ENCODE assay signal across 1 cellular context in the genomic region with DNA sequence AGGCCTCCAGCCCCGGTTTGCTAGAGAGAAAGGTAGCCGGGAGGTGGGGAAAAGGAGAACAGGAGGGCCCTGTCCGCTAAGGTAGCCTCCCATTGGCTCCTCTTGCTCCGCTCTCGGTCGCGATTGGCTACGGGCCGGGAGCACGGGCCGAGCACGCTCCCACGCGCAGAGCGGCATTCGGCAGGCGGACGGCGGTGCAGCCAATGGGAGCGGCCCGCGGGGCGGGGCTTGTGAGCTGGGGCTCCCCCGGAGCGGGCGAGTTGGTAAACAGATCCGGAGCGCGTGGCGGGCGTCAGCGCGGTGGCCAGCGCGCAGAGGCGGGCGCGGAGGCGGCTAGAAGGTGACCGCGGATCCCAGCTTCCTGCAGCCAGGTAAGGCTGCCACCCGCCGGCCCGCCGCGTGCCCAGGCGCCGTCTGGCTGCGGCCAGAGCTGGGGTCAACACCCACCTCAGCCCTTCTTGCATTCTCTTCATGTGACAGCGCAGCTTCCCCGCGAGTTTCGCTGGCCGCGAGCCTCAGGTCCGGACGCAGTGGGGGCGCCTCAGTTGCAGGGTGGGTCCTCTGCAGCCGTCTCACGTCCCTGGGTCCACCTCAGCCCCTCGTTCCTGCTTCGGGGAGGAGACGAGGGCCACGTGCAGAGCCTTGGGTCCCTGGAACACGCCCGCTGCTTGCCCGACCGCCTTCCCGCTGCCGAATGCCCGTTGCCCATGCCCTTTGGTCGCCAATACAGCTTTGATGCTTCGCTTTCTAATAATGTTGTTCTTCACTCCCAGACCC.
TF ChIP-seq lines count a peak whose summit lies in the region.

COQ8A (plus strand) TSS at position 266 of the 777 bp plus-strand sequence. CDS start 21,092 bp downstream, outside the sequence.

TF ChIP-seq in HepG2, 621 proteins besides CTCF, POLR2A, EP300 and RAD21 (continued from another document and continues in another):
- TF ChIP-seq, protein P1, sequence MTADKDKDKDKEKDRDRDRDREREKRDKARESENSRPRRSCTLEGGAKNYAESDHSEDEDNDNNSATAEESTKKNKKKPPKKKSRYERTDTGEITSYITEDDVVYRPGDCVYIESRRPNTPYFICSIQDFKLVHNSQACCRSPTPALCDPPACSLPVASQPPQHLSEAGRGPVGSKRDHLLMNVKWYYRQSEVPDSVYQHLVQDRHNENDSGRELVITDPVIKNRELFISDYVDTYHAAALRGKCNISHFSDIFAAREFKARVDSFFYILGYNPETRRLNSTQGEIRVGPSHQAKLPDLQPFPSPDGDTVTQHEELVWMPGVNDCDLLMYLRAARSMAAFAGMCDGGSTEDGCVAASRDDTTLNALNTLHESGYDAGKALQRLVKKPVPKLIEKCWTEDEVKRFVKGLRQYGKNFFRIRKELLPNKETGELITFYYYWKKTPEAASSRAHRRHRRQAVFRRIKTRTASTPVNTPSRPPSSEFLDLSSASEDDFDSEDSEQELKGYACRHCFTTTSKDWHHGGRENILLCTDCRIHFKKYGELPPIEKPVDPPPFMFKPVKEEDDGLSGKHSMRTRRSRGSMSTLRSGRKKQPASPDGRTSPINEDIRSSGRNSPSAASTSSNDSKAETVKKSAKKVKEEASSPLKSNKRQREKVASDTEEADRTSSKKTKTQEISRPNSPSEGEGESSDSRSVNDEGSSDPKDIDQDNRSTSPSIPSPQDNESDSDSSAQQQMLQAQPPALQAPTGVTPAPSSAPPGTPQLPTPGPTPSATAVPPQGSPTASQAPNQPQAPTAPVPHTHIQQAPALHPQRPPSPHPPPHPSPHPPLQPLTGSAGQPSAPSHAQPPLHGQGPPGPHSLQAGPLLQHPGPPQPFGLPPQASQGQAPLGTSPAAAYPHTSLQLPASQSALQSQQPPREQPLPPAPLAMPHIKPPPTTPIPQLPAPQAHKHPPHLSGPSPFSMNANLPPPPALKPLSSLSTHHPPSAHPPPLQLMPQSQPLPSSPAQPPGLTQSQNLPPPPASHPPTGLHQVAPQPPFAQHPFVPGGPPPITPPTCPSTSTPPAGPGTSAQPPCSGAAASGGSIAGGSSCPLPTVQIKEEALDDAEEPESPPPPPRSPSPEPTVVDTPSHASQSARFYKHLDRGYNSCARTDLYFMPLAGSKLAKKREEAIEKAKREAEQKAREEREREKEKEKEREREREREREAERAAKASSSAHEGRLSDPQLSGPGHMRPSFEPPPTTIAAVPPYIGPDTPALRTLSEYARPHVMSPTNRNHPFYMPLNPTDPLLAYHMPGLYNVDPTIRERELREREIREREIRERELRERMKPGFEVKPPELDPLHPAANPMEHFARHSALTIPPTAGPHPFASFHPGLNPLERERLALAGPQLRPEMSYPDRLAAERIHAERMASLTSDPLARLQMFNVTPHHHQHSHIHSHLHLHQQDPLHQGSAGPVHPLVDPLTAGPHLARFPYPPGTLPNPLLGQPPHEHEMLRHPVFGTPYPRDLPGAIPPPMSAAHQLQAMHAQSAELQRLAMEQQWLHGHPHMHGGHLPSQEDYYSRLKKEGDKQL (CRISPR knock-in tag; IDR thresholded peaks at IDR 0.05; ENCODE audit: low read depth), result no peak
- TF ChIP-seq, protein P2, sequence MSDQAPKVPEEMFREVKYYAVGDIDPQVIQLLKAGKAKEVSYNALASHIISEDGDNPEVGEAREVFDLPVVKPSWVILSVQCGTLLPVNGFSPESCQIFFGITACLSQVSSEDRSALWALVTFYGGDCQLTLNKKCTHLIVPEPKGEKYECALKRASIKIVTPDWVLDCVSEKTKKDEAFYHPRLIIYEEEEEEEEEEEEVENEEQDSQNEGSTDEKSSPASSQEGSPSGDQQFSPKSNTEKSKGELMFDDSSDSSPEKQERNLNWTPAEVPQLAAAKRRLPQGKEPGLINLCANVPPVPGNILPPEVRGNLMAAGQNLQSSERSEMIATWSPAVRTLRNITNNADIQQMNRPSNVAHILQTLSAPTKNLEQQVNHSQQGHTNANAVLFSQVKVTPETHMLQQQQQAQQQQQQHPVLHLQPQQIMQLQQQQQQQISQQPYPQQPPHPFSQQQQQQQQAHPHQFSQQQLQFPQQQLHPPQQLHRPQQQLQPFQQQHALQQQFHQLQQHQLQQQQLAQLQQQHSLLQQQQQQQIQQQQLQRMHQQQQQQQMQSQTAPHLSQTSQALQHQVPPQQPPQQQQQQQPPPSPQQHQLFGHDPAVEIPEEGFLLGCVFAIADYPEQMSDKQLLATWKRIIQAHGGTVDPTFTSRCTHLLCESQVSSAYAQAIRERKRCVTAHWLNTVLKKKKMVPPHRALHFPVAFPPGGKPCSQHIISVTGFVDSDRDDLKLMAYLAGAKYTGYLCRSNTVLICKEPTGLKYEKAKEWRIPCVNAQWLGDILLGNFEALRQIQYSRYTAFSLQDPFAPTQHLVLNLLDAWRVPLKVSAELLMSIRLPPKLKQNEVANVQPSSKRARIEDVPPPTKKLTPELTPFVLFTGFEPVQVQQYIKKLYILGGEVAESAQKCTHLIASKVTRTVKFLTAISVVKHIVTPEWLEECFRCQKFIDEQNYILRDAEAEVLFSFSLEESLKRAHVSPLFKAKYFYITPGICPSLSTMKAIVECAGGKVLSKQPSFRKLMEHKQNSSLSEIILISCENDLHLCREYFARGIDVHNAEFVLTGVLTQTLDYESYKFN (CRISPR knock-in tag; conservative IDR thresholded peaks at IDR 0.05), result peak; percentile 61
- TF ChIP-seq GTF3A (CRISPR knock-in tag; conservative IDR thresholded peaks at IDR 0.05), result no peak; the same call in 1 of the 2 replicates
- TF ChIP-seq YEATS4 (CRISPR knock-in tag; IDR thresholded peaks at IDR 0.05; ENCODE audit: borderline replicate concordance), result peak; percentile 74
- TF ChIP-seq ARID3A (IDR thresholded peaks at IDR 0.05; ENCODE audit: low read depth, low read length), result no peak
- TF ChIP-seq ZZZ3 (CRISPR knock-in tag; IDR thresholded peaks at IDR 0.05; ENCODE audit: borderline replicate concordance), result no peak
- no peak for TF ChIP-seq ZNF20 (CRISPR knock-in tag; IDR thresholded peaks at IDR 0.05)
- no peak for TF ChIP-seq ZNF225 (CRISPR knock-in tag; IDR thresholded peaks at IDR 0.05)
- no peak for TF ChIP-seq ZBTB25 (CRISPR knock-in tag; IDR thresholded peaks at IDR 0.05)
- no peak for TF ChIP-seq NR3C1 (CRISPR knock-in tag; IDR thresholded peaks at IDR 0.05)
- no peak; the same call in 1 of the 2 replicates for TF ChIP-seq ZNF34 (CRISPR knock-in tag; IDR thresholded peaks at IDR 0.05; ENCODE audit: borderline replicate concordance)
- peak; percentile 32 for TF ChIP-seq BORCS8-MEF2B (CRISPR knock-in tag; IDR thresholded peaks at IDR 0.05)
- TF ChIP-seq, protein P3, sequence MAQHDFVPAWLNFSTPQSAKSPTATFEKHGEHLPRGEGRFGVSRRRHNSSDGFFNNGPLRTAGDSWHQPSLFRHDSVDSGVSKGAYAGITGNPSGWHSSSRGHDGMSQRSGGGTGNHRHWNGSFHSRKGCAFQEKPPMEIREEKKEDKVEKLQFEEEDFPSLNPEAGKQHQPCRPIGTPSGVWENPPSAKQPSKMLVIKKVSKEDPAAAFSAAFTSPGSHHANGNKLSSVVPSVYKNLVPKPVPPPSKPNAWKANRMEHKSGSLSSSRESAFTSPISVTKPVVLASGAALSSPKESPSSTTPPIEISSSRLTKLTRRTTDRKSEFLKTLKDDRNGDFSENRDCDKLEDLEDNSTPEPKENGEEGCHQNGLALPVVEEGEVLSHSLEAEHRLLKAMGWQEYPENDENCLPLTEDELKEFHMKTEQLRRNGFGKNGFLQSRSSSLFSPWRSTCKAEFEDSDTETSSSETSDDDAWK (CRISPR knock-in tag; IDR thresholded peaks at IDR 0.05), result no peak
- no peak for TF ChIP-seq ZSCAN20 (CRISPR knock-in tag; IDR thresholded peaks at IDR 0.05; ENCODE audit: borderline replicate concordance)
- no peak for TF ChIP-seq ZNF724P (CRISPR knock-in tag; IDR thresholded peaks at IDR 0.05; ENCODE audit: borderline replicate concordance)
- no peak for TF ChIP-seq GATA4 (IDR thresholded peaks at IDR 0.05; ENCODE audit: borderline replicate concordance, low read depth)
- peak; percentile 51 for TF ChIP-seq ASH2L (IDR thresholded peaks at IDR 0.05; ENCODE audit: insufficient read length, low read depth, low read length)
- TF ChIP-seq ZNF598 (CRISPR knock-in tag; IDR thresholded peaks at IDR 0.05; ENCODE audit: borderline replicate concordance), result no peak; the same call in 1 of the 2 replicates
- no peak for TF ChIP-seq MAFK (conservative IDR thresholded peaks at IDR 0.05 in 1 of 2, IDR thresholded peaks at IDR 0.05 in 1 of 2; ENCODE audit: low read length in 2 of 2)
- TF ChIP-seq ZNF275 (CRISPR knock-in tag; IDR thresholded peaks at IDR 0.05; ENCODE audit: borderline replicate concordance), result no peak
- TF ChIP-seq, protein P4, sequence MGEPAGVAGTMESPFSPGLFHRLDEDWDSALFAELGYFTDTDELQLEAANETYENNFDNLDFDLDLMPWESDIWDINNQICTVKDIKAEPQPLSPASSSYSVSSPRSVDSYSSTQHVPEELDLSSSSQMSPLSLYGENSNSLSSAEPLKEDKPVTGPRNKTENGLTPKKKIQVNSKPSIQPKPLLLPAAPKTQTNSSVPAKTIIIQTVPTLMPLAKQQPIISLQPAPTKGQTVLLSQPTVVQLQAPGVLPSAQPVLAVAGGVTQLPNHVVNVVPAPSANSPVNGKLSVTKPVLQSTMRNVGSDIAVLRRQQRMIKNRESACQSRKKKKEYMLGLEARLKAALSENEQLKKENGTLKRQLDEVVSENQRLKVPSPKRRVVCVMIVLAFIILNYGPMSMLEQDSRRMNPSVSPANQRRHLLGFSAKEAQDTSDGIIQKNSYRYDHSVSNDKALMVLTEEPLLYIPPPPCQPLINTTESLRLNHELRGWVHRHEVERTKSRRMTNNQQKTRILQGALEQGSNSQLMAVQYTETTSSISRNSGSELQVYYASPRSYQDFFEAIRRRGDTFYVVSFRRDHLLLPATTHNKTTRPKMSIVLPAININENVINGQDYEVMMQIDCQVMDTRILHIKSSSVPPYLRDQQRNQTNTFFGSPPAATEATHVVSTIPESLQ (CRISPR knock-in tag; conservative IDR thresholded peaks at IDR 0.05), result no peak
- no peak; the same call in 1 of the 2 replicates for TF ChIP-seq ZNF574 (CRISPR knock-in tag; IDR thresholded peaks at IDR 0.05)
- TF ChIP-seq GMEB1 (CRISPR knock-in tag; IDR thresholded peaks at IDR 0.05; ENCODE audit: borderline replicate concordance), result peak; percentile 92
- no peak for TF ChIP-seq PHF5A (CRISPR knock-in tag; IDR thresholded peaks at IDR 0.05; ENCODE audit: low read depth, unreplicated experiment)
- TF ChIP-seq FLYWCH1 (CRISPR knock-in tag; IDR thresholded peaks at IDR 0.05), result no peak
